17 cellular contexts compared by ENCODE assay signal in the genomic region with DNA sequence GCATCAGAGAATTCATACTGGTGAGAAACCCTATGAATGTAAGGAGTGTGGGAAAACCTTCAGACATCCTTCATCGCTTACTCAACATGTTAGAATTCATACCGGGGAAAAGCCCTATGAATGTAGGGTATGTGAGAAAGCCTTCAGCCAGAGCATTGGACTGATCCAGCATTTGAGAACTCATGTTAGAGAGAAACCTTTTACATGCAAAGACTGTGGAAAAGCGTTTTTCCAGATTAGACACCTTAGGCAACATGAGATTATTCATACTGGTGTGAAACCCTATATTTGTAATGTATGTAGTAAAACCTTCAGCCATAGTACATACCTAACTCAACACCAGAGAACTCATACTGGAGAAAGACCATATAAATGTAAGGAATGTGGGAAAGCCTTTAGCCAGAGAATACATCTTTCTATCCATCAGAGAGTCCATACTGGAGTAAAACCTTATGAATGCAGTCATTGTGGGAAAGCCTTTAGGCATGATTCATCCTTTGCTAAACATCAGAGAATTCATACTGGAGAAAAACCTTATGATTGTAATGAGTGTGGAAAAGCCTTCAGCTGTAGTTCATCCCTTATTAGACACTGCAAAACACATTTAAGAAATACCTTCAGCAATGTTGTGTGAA. TPM values are rescaled to one million over a fixed set of nuclear protein-coding genes. Genes with fewer than 3 reads are reported as not detected.
DNase-seq lines count a peak whose midpoint lies in the region; ATAC-seq, FAIRE-seq and TF ChIP-seq lines count a peak whose summit lies in the region.
"Had no signal": no experiment of that assay in that cellular context is flagged by ENCODE, and none has a peak within 500 bp of the region (broad histone marks: within the 10 kb centered on the region; RNA-seq: fewer than 3 reads in every experiment).

No MANE protein-coding gene starts in this region.

- H3K4me2 ChIP-seq in A549 = no peak overlapping the region
- no peak overlapping the region for H3K4me2 ChIP-seq in GM23338
- no peak overlapping the region for H3K4me2 ChIP-seq in PC-3 (ENCODE audit: low read length)
- H3K4me2 ChIP-seq in endothelial cell of umbilical vein (ENCODE audit: insufficient read depth, low read length) = no peak overlapping the region

- H3K4me1 ChIP-seq in A549 (no peaks in the 10 kb centered on the region), GM23338 (ENCODE audit: insufficient read depth) (no peaks in the 10 kb centered on the region), PC-3 (ENCODE audit: insufficient read depth, low read length) (no peaks in the 10 kb centered on the region), endothelial cell of umbilical vein (ENCODE audit: control insufficient read depth, extremely low read depth, insufficient read depth, low read length) (no peaks in the 10 kb centered on the region), spleen (no peaks in the 10 kb centered on the region)
- H3K4me1 ChIP-seq: gastroesophageal sphincter had no signal

- H3K27ac Mint-ChIP-seq in GM23338 = no peak overlapping the region

- no peaks in the 10 kb centered on the region for H3K4me1 Mint-ChIP-seq in GM23338

- no peaks in the 10 kb centered on the region for H3F3A ChIP-seq in GM23338 (replicated peaks; ENCODE audit: low read depth)
- no peaks in the 10 kb centered on the region for H3F3A ChIP-seq in PC-3 (ENCODE audit: low read length, unreplicated experiment)

- H3K36me3 ChIP-seq in GM23338 (ENCODE audit: insufficient read depth) = peaks cover 80% of the 10 kb centered on the region
- peaks cover 73% of the 10 kb centered on the region for H3K36me3 ChIP-seq in PC-3 (ENCODE audit: low read depth, low read length)
- H3K36me3 ChIP-seq in endothelial cell of umbilical vein (ENCODE audit: control insufficient read depth in 2 of 2, extremely low read depth in 1 of 2, insufficient read depth in 2 of 2, low read length in 2 of 2) = no peaks in the 10 kb centered on the region
- peaks cover 2 to 81% (median 33%) of the 10 kb centered on the region in 6 donors for H3K36me3 ChIP-seq in spleen

- no peak for TF ChIP-seq CTCF in A549 (IDR thresholded peaks at IDR 0.05)
- TF ChIP-seq CTCF in GM23338 (conservative IDR thresholded peaks at IDR 0.05; ENCODE audit: low read depth in 2 of 2) = no peak
- TF ChIP-seq CTCF in PC-3 (conservative IDR thresholded peaks at IDR 0.05; ENCODE audit: low read depth, low read length) = no peak
- TF ChIP-seq CTCF in endothelial cell of umbilical vein (IDR thresholded peaks at IDR 0.05; ENCODE audit: extremely low read depth in 1 of 2, insufficient read depth in 1 of 2, low read depth in 1 of 2, low read length in 2 of 2) = no peak
- no peak for TF ChIP-seq CTCF in spleen (IDR thresholded peaks at IDR 0.05 in 8 of 11, conservative IDR thresholded peaks at IDR 0.05 in 3 of 11)

- POLR2A ChIA-PET in A549 (lab: Yijun Ruan, JAX) = no interaction called here
- POLR2A ChIA-PET in PC-3 (lab: Charles Lee; ENCODE audit: unreplicated experiment) = no interaction called here
- POLR2A ChIA-PET in endothelial cell of umbilical vein (lab: Charles Lee) = no interaction called here

- H3K36me3 Mint-ChIP-seq in GM23338 (ENCODE audit: low read depth) = peaks cover 99% of the 10 kb centered on the region

- H3K27me3 ChIP-seq in GM23338 (ENCODE audit: insufficient read depth) (no peaks in the 10 kb centered on the region), PC-3 (ENCODE audit: low read length) (no peaks in the 10 kb centered on the region), endothelial cell of umbilical vein (ENCODE audit: control insufficient read depth in 2 of 2, insufficient read depth in 2 of 2, low read length in 2 of 2) (no peaks in the 10 kb centered on the region), spleen (replicated peaks in 1 of 7) (no peaks in the 10 kb centered on the region)
- H3K27me3 ChIP-seq: gastroesophageal sphincter had no signal

- H3K79me2 ChIP-seq in GM23338 (replicated peaks; ENCODE audit: insufficient read depth) = no peaks in the 10 kb centered on the region
- no peaks in the 10 kb centered on the region for H3K79me2 ChIP-seq in PC-3 (ENCODE audit: low read length)
- H3K79me2 ChIP-seq in endothelial cell of umbilical vein (ENCODE audit: control insufficient read depth, insufficient read depth, low read length) = no peaks in the 10 kb centered on the region

- H3K9me1 ChIP-seq in endothelial cell of umbilical vein (replicated peaks; ENCODE audit: control insufficient read depth, extremely low read depth, insufficient read depth, low read length) = no peaks in the 10 kb centered on the region

- intact Hi-C loops in PC-3 (cut with micrococcal nuclease) (no loop called here), endothelial cell of umbilical vein (cut with micrococcal nuclease) (no loop called here), spleen (cut with DNase I; ENCODE audit: low total_unique reads) (no loop called here)

- no peaks in the 10 kb centered on the region; the same call in 1 of the 2 replicates for H3K9me2 ChIP-seq in GM23338 (ENCODE audit: insufficient read depth)
- no peaks in the 10 kb centered on the region for H3K9me2 ChIP-seq in PC-3 (replicated peaks; ENCODE audit: low read length)

- WGBS in A549 (ENCODE audit: missing lambda C conversion rate) = 64% methylated on average over 3 of the region's 3 CpGs
- WGBS in spleen, 5 donors = 88 to 97% (median 94%) methylated on average over 3 of the region's 3 CpGs

- TF ChIP-seq POLR2A in A549 (IDR thresholded peaks at IDR 0.05; ENCODE audit: low read length) (no peak), endothelial cell of umbilical vein (IDR thresholded peaks at IDR 0.05; ENCODE audit: low read depth, low read length) (no peak), spleen (IDR thresholded peaks at IDR 0.05) (no peak)

- dilution Hi-C loops in endothelial cell of umbilical vein (cut with MboI; ENCODE audit: extremely low pct_ligation_motif_present, low sequenced_read_pairs) = no loop called here

- no peak for FAIRE-seq in A549 (lab: Jason Lieb, UNC)
- peak; percentile 48 for FAIRE-seq in endothelial cell of umbilical vein (lab: Jason Lieb, UNC)
- FAIRE-seq: endometrium had no signal

- H3K9ac ChIP-seq in PC-3 (ENCODE audit: low read length) (no peak overlapping the region), endothelial cell of umbilical vein (replicated peaks; ENCODE audit: extremely low read depth, insufficient read depth, low read length) (no peak overlapping the region)

- peaks cover 7% of the 10 kb centered on the region for H3K27me3 Mint-ChIP-seq in GM23338 (ENCODE audit: insufficient read depth, low read depth, poor library complexity)

- no TSS peak for BruUV-seq in PC-3 (replicated peaks; lab: Mats Ljungman, UMichigan)
- BruUV-seq in endothelial cell of umbilical vein (replicated peaks; lab: Mats Ljungman, UMichigan) = no TSS peak

- ATAC-seq in A549 (no peak), GM23338 (no peak), PC-3 (no peak)
- ATAC-seq: gastroesophageal sphincter had no signal

- CTCF ChIA-PET in A549 (lab: Yijun Ruan, JAX) = no interaction called here
- CTCF ChIA-PET in PC-3 (lab: Charles Lee) = no interaction called here
- CTCF ChIA-PET in endothelial cell of umbilical vein (lab: Charles Lee) = no interaction called here

- H3K9me3 Mint-ChIP-seq in GM23338 = peaks cover 97% of the 10 kb centered on the region

- H2AFZ ChIP-seq in GM23338 = no peak overlapping the region
- H2AFZ ChIP-seq in PC-3 (ENCODE audit: low read length) = no peak overlapping the region
- H2AFZ ChIP-seq in endothelial cell of umbilical vein (ENCODE audit: low read depth, low read length) = no peak overlapping the region

- TF ChIP-seq EP300 in A549 (IDR thresholded peaks at IDR 0.05) = no peak

- no peak overlapping the region for H3K4me3 Mint-ChIP-seq in GM23338

- peak in 1 of 2 experiments; percentile 11 for DNase-seq in A549 (ENCODE audit: low read depth in 1 of 2, low spot score in 1 of 2)
- DNase-seq in GM23338 (ENCODE audit: low spot score) = peak; percentile 30
- peak; percentile 3 for DNase-seq in PC-3
- DNase-seq in endothelial cell of umbilical vein (ENCODE audit: low read depth, low spot score) = no peak
- DNase-seq in spleen = no peak
- DNase-seq in iPS-NIHi7 (ENCODE audit: extremely low spot score) = no peak
- no peak for DNase-seq in activated gamma-delta T cell (lab: John Stamatoyannopoulos, UW)
- no peak for DNase-seq in NCI-H1694 (lab: John Stamatoyannopoulos, UW)
- DNase-seq: activated CD4-positive, alpha-beta T cell treated with anti-CD3 and anti-CD28 coated beads for 4 hours; activated gamma-delta T cell treated with Interleukin-2 at 50 U/mL for 16 hours; anterior cingulate cortex; GOT3; NCI-H1436 treated with DMSO at 0.1 percent for 48 hours; NCI-H446 treated with DMSO at 0.1 percent for 48 hours; occipital lobe had no signal

- H3K9me3 ChIP-seq in A549 (peaks cover 82% of the 10 kb centered on the region), PC-3 (ENCODE audit: low read length) (peaks cover 64% of the 10 kb centered on the region), endothelial cell of umbilical vein (replicated peaks; ENCODE audit: control insufficient read depth, insufficient read depth, low read length) (peaks cover 15% of the 10 kb centered on the region), spleen (peaks cover 44 to 100% (median 100%) of the 10 kb centered on the region in 8 donors)

- H3K27ac ChIP-seq in A549 = no peak overlapping the region
- H3K27ac ChIP-seq in GM23338 (ENCODE audit: low read depth) = no peak overlapping the region
- H3K27ac ChIP-seq in PC-3 (ENCODE audit: low read length) = no peak overlapping the region
- H3K27ac ChIP-seq in endothelial cell of umbilical vein (ENCODE audit: insufficient read depth, low read depth, low read length) = no peak overlapping the region
- no peak overlapping the region for H3K27ac ChIP-seq in spleen
- H3K27ac ChIP-seq: gastroesophageal sphincter had no signal

- H3K4me3 ChIP-seq in A549 (no peak overlapping the region), GM23338 (no peak overlapping the region), PC-3 (ENCODE audit: low read length) (no peak overlapping the region; the same call in 1 of the 2 replicates), endothelial cell of umbilical vein (replicated peaks in 1 of 3; ENCODE audit: insufficient read depth in 1 of 3, low read depth in 1 of 3, low read length in 3 of 3) (no peak overlapping the region), spleen (no peak overlapping the region)
- H3K4me3 ChIP-seq: gastroesophageal sphincter had no signal

- H4K20me1 ChIP-seq in GM23338 (replicated peaks; ENCODE audit: insufficient read depth) (no peaks in the 10 kb centered on the region), PC-3 (ENCODE audit: low read length) (no peaks in the 10 kb centered on the region), endothelial cell of umbilical vein (replicated peaks; ENCODE audit: control insufficient read depth, extremely low read depth, insufficient read depth, low read length) (no peaks in the 10 kb centered on the region)

- TF ChIP-seq RAD21 in A549 (conservative IDR thresholded peaks at IDR 0.05 in 1 of 2, IDR thresholded peaks at IDR 0.05 in 1 of 2) = no peak

RNA-seq across cellular contexts. Expression of gene ZFP69B, which starts 12.8 kb away (rescaled TPM):
- polyA plus RNA-seq in A549 (2011; rRNA removed) (2.8 and 3.0 TPM in 2 replicates), A549 (2017; fragmentation: RNase III; extraction: RNeasy Plus Mini Kit Qiagen cat#74134 plus additional on column Dnase treatment) (1.9 to 2.3 TPM (median 1.9 TPM) in 3 replicates), GM23338 (2016; fragmentation: Nextera tagmentation; extraction: Ambion mirVana) (4.6 and 5.2 TPM in 2 replicates), endothelial cell of umbilical vein (0.56 and 0.81 TPM in 2 replicates), spleen (1 to 10 TPM in 1 of 3 donors, under 1 TPM in 2; 0.80 to 1.0 (median 0.96) TPM)
- polyA plus RNA-seq in A549 (2012; cell fraction: cytosol; rRNA removed) = 0.65 and 0.78 TPM in 2 replicates
- polyA plus RNA-seq in A549 (2012; cell fraction: nucleus; rRNA removed) = 0.30 and 0.47 TPM in 2 replicates
- 1.3 and 1.8 TPM in 2 replicates for polyA minus RNA-seq in A549 (2011; rRNA and poly(A)+ RNA removed)
- total RNA-seq in GM23338 (2014; rRNA removed; shearing (Covaris generic)) = 10.0 and 10.8 TPM in 2 replicates
- total RNA-seq in PC-3 (2014; rRNA removed) (2.5 and 3.0 TPM in 2 replicates), endothelial cell of umbilical vein (2.7 and 3.4 TPM in 2 replicates), spleen (1 to 10 TPM; 1.9 to 5.0 (median 2.6) TPM)
- 1.2 TPM in 2 replicates for polyA plus RNA-seq in endothelial cell of umbilical vein (2011; cell fraction: cytosol; rRNA removed)
- polyA plus RNA-seq in endothelial cell of umbilical vein (2011; cell fraction: nucleus; rRNA removed) = 1.7 and 2.0 TPM in 2 replicates
- 2.6 and 3.7 TPM in 2 replicates for polyA plus RNA-seq in endothelial cell of umbilical vein (2012)
- polyA minus RNA-seq in endothelial cell of umbilical vein = 1.1 and 2.1 TPM in 2 replicates
- polyA minus RNA-seq in endothelial cell of umbilical vein (2011; cell fraction: cytosol; rRNA and poly(A)+ RNA removed) = not detected
- polyA minus RNA-seq in endothelial cell of umbilical vein (2011; cell fraction: nucleus; rRNA and poly(A)+ RNA removed) = 1.5 and 1.6 TPM in 2 replicates

RNA-seq across cellular contexts. Expression of gene ZFP69, which starts 14.0 kb away (rescaled TPM):
- polyA plus RNA-seq in A549 (2011; rRNA removed) = not detected in 2 replicates
- not detected in 2 replicates for polyA plus RNA-seq in A549 (2012; cell fraction: cytosol; rRNA removed)
- not detected in 2 replicates for polyA plus RNA-seq in A549 (2012; cell fraction: nucleus; rRNA removed)
- polyA plus RNA-seq in A549 (2017; fragmentation: RNase III; extraction: RNeasy Plus Mini Kit Qiagen cat#74134 plus additional on column Dnase treatment) = not detected in 3 replicates
- polyA minus RNA-seq in A549 (2011; rRNA and poly(A)+ RNA removed) = not detected in 2 replicates
- 4.6 and 8.2 TPM in 2 replicates for total RNA-seq in GM23338 (2014; rRNA removed; shearing (Covaris generic))
- 2.7 and 5.1 TPM in 2 replicates for polyA plus RNA-seq in GM23338 (2016; fragmentation: Nextera tagmentation; extraction: Ambion mirVana)
- 0.15 TPM in 1 of 2 replicates, not detected in the other for total RNA-seq in PC-3 (2014; rRNA removed)
- total RNA-seq in endothelial cell of umbilical vein = 2.4 and 3.2 TPM in 2 replicates
- 0.78 and 0.98 TPM in 2 replicates for polyA plus RNA-seq in endothelial cell of umbilical vein
- 1.4 and 1.7 TPM in 2 replicates for polyA plus RNA-seq in endothelial cell of umbilical vein (2011; cell fraction: cytosol; rRNA removed)
- polyA plus RNA-seq in endothelial cell of umbilical vein (2011; cell fraction: nucleus; rRNA removed) = 1.8 and 2.0 TPM in 2 replicates
- polyA plus RNA-seq in endothelial cell of umbilical vein (2012) = 1.4 and 1.8 TPM in 2 replicates
- polyA minus RNA-seq in endothelial cell of umbilical vein = 0.98 and 1.8 TPM in 2 replicates
- polyA minus RNA-seq in endothelial cell of umbilical vein (2011; cell fraction: cytosol; rRNA and poly(A)+ RNA removed) = not detected
- 0.67 and 0.96 TPM in 2 replicates for polyA minus RNA-seq in endothelial cell of umbilical vein (2011; cell fraction: nucleus; rRNA and poly(A)+ RNA removed)
- 1 to 10 TPM; 2.6 to 6.6 (median 3.8) TPM for total RNA-seq in spleen
- 1 to 10 TPM; 4.2 to 5.0 (median 4.4) TPM for polyA plus RNA-seq in spleen

RNA-seq across cellular contexts. Expression of gene EXO5, which starts 45.5 kb away (rescaled TPM):
- polyA plus RNA-seq in A549 (2011; rRNA removed) (4.6 and 5.7 TPM in 2 replicates), A549 (2017; fragmentation: RNase III; extraction: RNeasy Plus Mini Kit Qiagen cat#74134 plus additional on column Dnase treatment) (6.4 to 7.0 TPM (median 6.7 TPM) in 3 replicates), GM23338 (2016; fragmentation: Nextera tagmentation; extraction: Ambion mirVana) (3.8 and 4.4 TPM in 2 replicates), endothelial cell of umbilical vein (5.9 and 7.0 TPM in 2 replicates), spleen (1 to 10 TPM; 6.2 to 8.0 (median 7.7) TPM)
- 2.9 and 3.2 TPM in 2 replicates for polyA plus RNA-seq in A549 (2012; cell fraction: cytosol; rRNA removed)
- polyA plus RNA-seq in A549 (2012; cell fraction: nucleus; rRNA removed) = 2.1 and 3.2 TPM in 2 replicates
- polyA minus RNA-seq in A549 (2011; rRNA and poly(A)+ RNA removed) = 3.2 and 4.8 TPM in 2 replicates
- 5.9 and 7.2 TPM in 2 replicates for total RNA-seq in GM23338 (2014; rRNA removed; shearing (Covaris generic))
- total RNA-seq in PC-3 (2014; rRNA removed) (6.3 and 7.4 TPM in 2 replicates), endothelial cell of umbilical vein (9.2 and 13.0 TPM in 2 replicates), spleen (10 to 100 TPM in 3 of 7 donors, 1 to 10 TPM in 4; 7.2 to 13.5 (median 9.1) TPM)
- 8.5 and 8.8 TPM in 2 replicates for polyA plus RNA-seq in endothelial cell of umbilical vein (2011; cell fraction: cytosol; rRNA removed)
- 11.5 and 17.0 TPM in 2 replicates for polyA plus RNA-seq in endothelial cell of umbilical vein (2011; cell fraction: nucleus; rRNA removed)
- 5.9 and 9.0 TPM in 2 replicates for polyA plus RNA-seq in endothelial cell of umbilical vein (2012)
- 7.9 and 8.0 TPM in 2 replicates for polyA minus RNA-seq in endothelial cell of umbilical vein
- polyA minus RNA-seq in endothelial cell of umbilical vein (2011; cell fraction: cytosol; rRNA and poly(A)+ RNA removed) = 5.2 TPM
- 4.0 and 6.3 TPM in 2 replicates for polyA minus RNA-seq in endothelial cell of umbilical vein (2011; cell fraction: nucleus; rRNA and poly(A)+ RNA removed)

Comparison
In these comparisons a context has a peak if more than half of its experiments do, and no peak if none do; other contexts are left out.
1. DNase-seq: peak in GM23338 (single experiment) and PC-3 (single experiment); none in endothelial cell of umbilical vein (single experiment), spleen (single experiment), iPS-NIHi7 (single experiment), activated gamma-delta T cell (single experiment) and NCI-H1694 (single experiment).